ENCODE assay signal across 28 cellular contexts in genomic region chr10:51214207-51214896, GRCh38.
DNase-seq lines count a peak whose midpoint lies in the region; ATAC-seq and TF ChIP-seq lines count a peak whose summit lies in the region.
"Had no signal": no experiment of that assay in that cellular context is flagged by ENCODE, and none has a peak within 500 bp of the region (broad histone marks: within the 10 kb centered on the region; RNA-seq: fewer than 3 reads in every experiment).

No MANE protein-coding gene starts in this region.

- peaks cover 3% of the 10 kb centered on the region; the same call in 1 of the 2 replicates for H4K20me1 ChIP-seq in IMR-90 (ENCODE audit: insufficient read depth, low read length)

- H3K27ac Mint-ChIP-seq in endodermal cell (no peak overlapping the region), nephron (peak overlapping the region; percentile 15 to 82 (median 67))
- H3K27ac Mint-ChIP-seq: activated B cell treated with CpG ODN at 0.5 μM for 24 hours; activated CD4-positive, alpha-beta T cell treated with anti-CD3 and anti-CD28 coated beads, Interleukin-2, amount 10 ng/mL, durations not matched to agents 7 days and 5 days; activated naive CD8-positive, alpha-beta T cell; B cell; CD8-positive, alpha-beta T cell; natural killer cell treated with Interleukin-12 subunit alpha and Interleukin-12 subunit beta and Interleukin-15 and Interleukin-18, amount 100 ng/mL, for 72 hours; stimulated activated naive CD8-positive, alpha-beta T cell treated with anti-CD3 and anti-CD28 coated beads, Interleukin-15, amount 100 ng/mL, for 72 hours had no signal

- peak overlapping the region; percentile 42; the same call in 1 of the 2 replicates for H2BK20ac ChIP-seq in IMR-90 (ENCODE audit: low read depth, low read length)

- no peaks in the 10 kb centered on the region for H3K9me1 ChIP-seq in IMR-90 (ENCODE audit: insufficient read depth, low read length)

- H2AK5ac ChIP-seq in IMR-90 (ENCODE audit: low read depth, low read length), result no peak overlapping the region

- H3K9me3 ChIP-seq in IMR-90 (ENCODE audit: control insufficient read depth, insufficient read depth, low read length), result no peaks in the 10 kb centered on the region
- H3K9me3 ChIP-seq in endodermal cell (ENCODE audit: control insufficient read depth, low read length), result no peaks in the 10 kb centered on the region
- H3K9me3 ChIP-seq: mucosa of descending colon, pancreas, SK-N-SH, spleen, thoracic aorta had no signal

- H2BK5ac ChIP-seq in IMR-90 (ENCODE audit: low read depth, low read length, poor library complexity, severe bottlenecking), result no peak overlapping the region

- H3K4me3 ChIP-seq in IMR-90 (ENCODE audit: insufficient read depth, low read depth, low read length) (no peak overlapping the region), endodermal cell (ENCODE audit: low read length) (no peak overlapping the region)
- H3K4me3 ChIP-seq: GM12878, mucosa of descending colon, pancreas, spleen, thoracic aorta had no signal

- no peak overlapping the region for H3K18ac ChIP-seq in IMR-90 (ENCODE audit: low read depth, low read length)

- ATAC-seq in IMR-90 (ENCODE audit: low read depth), result no peak
- ATAC-seq in HG03135 (IDR thresholded peaks at IDR 0.05; ENCODE audit: unreplicated experiment), result no peak
- ATAC-seq: CD8-positive, alpha-beta T cell; GM12878; mucosa of descending colon; natural killer cell treated with Interleukin-12 subunit alpha and Interleukin-12 subunit beta and Interleukin-15 and Interleukin-18, amount 100 ng/mL, for 72 hours; pancreas; stimulated activated naive CD8-positive, alpha-beta T cell treated with anti-CD3 and anti-CD28 coated beads, Interleukin-15, amount 100 ng/mL, for 72 hours had no signal

- peak; percentile 58 for DNase-seq in DMS 273 (lab: John Stamatoyannopoulos, UW; ENCODE audit: unreplicated experiment)
- peak; percentile 30 for DNase-seq in IMR-90
- DNase-seq in endodermal cell, result no peak
- DNase-seq in NCI-H345 treated with DMSO at 0.1 percent for 48 hours (lab: John Stamatoyannopoulos, UW; ENCODE audit: unreplicated experiment), result no peak
- no peak for DNase-seq in CD1c-positive myeloid dendritic cell (ENCODE audit: extremely low spot score)
- DNase-seq: activated B cell treated with CpG ODN at 0.5 μM for 24 hours; activated CD4-positive, alpha-beta T cell treated with anti-CD3 and anti-CD28 coated beads, Interleukin-2, amount 10 ng/mL, durations not matched to agents 7 days and 5 days; activated effector memory CD4-positive, alpha-beta T cell treated with anti-CD3 and anti-CD28 coated beads, Interleukin-2, amount 50 U/mL, for 16 hours; activated T-cell treated with anti-CD3 and anti-CD28 coated beads, Interleukin-2, amount 50 U/mL, for 1 hour; anterior cingulate cortex; caudate nucleus; CD8-positive, alpha-beta T cell; mucosa of descending colon; NCI-H1436; OCI-M1; pancreas; SK-N-SH; spleen; stimulated activated naive CD8-positive, alpha-beta T cell treated with anti-CD3 and anti-CD28 coated beads, Interleukin-15, amount 100 ng/mL, for 72 hours had no signal

- dilution Hi-C loops in IMR-90 (cut with HindIII; ENCODE audit: low sequenced_read_pairs, unreplicated experiment), result no loop called here

- peaks cover 6% of the 10 kb centered on the region for H3K4me1 ChIP-seq in IMR-90 (ENCODE audit: control insufficient read depth, insufficient read depth, low read length)
- H3K4me1 ChIP-seq in endodermal cell (ENCODE audit: control insufficient read depth, insufficient read depth, low read length), result no peaks in the 10 kb centered on the region
- H3K4me1 ChIP-seq: pancreas, spleen had no signal

- H2BK15ac ChIP-seq in IMR-90 (ENCODE audit: low read depth, low read length), result peak overlapping the region; percentile 29; the same call in 1 of the 3 replicates

- no peaks in the 10 kb centered on the region for H3K9me3 Mint-ChIP-seq in endodermal cell
- peaks cover 4% of the 10 kb centered on the region for H3K9me3 Mint-ChIP-seq in nephron
- H3K9me3 Mint-ChIP-seq: activated B cell treated with CpG ODN at 0.5 μM for 24 hours; activated CD4-positive, alpha-beta T cell treated with anti-CD3 and anti-CD28 coated beads, Interleukin-2, amount 10 ng/mL, durations not matched to agents 7 days and 5 days; CD8-positive, alpha-beta T cell; natural killer cell treated with Interleukin-12 subunit alpha and Interleukin-12 subunit beta and Interleukin-15 and Interleukin-18, amount 100 ng/mL, for 72 hours; stimulated activated naive CD8-positive, alpha-beta T cell treated with anti-CD3 and anti-CD28 coated beads, Interleukin-15, amount 100 ng/mL, for 72 hours had no signal

- no TSS peak for BruUV-seq in IMR-90 (replicated peaks; lab: Mats Ljungman, UMichigan)

- H3K27me3 Mint-ChIP-seq in endodermal cell (ENCODE audit: insufficient read depth) (no peaks in the 10 kb centered on the region), nephron (ENCODE audit: low read depth) (no peaks in the 10 kb centered on the region)
- H3K27me3 Mint-ChIP-seq: activated B cell treated with CpG ODN at 0.5 μM for 24 hours; activated CD4-positive, alpha-beta T cell treated with anti-CD3 and anti-CD28 coated beads, Interleukin-2, amount 10 ng/mL, durations not matched to agents 7 days and 5 days; activated naive CD8-positive, alpha-beta T cell; B cell; stimulated activated naive CD8-positive, alpha-beta T cell treated with anti-CD3 and anti-CD28 coated beads, Interleukin-15, amount 100 ng/mL, for 72 hours had no signal

- POLR2A ChIA-PET in IMR-90 (lab: Charles Lee; ENCODE audit: unreplicated experiment), result interaction anchor here (0.5 kb wide), 1 partner anchor 1060 kb away, joined by 3 read pairs; no protein-coding TSS in a partner anchor

- H4K8ac ChIP-seq in IMR-90 (ENCODE audit: low read depth in 2 of 2, low read length in 2 of 2), result no peak overlapping the region

- H3K4me3 Mint-ChIP-seq in endodermal cell (no peak overlapping the region), nephron (peak overlapping the region in 2 of 3 experiments; percentile 2 to 28)
- H3K4me3 Mint-ChIP-seq: activated B cell treated with CpG ODN at 0.5 μM for 24 hours; activated CD4-positive, alpha-beta T cell treated with anti-CD3 and anti-CD28 coated beads, Interleukin-2, amount 10 ng/mL, durations not matched to agents 7 days and 5 days; activated naive CD8-positive, alpha-beta T cell; B cell; CD8-positive, alpha-beta T cell; natural killer cell treated with Interleukin-12 subunit alpha and Interleukin-12 subunit beta and Interleukin-15 and Interleukin-18, amount 100 ng/mL, for 72 hours; stimulated activated naive CD8-positive, alpha-beta T cell treated with anti-CD3 and anti-CD28 coated beads, Interleukin-15, amount 100 ng/mL, for 72 hours had no signal

- no peak overlapping the region for H3K4me2 ChIP-seq in IMR-90 (ENCODE audit: low read depth, low read length)
- H3K4me2 ChIP-seq: KMS-11, SK-N-SH had no signal

- H3K27me3 ChIP-seq in IMR-90 (ENCODE audit: control insufficient read depth, insufficient read depth, low read length), result no peaks in the 10 kb centered on the region
- H3K27me3 ChIP-seq in endodermal cell (ENCODE audit: control insufficient read depth, insufficient read depth, low read length, poor library complexity, severe bottlenecking), result no peaks in the 10 kb centered on the region
- H3K27me3 ChIP-seq: pancreas, spleen had no signal

- 0 out of 2 replicates have a peak overlapping the region, but pooled peaks have one; percentile 19 for H2BK120ac ChIP-seq in IMR-90 (ENCODE audit: low read depth, low read length)

- no peak overlapping the region for H2AK9ac ChIP-seq in IMR-90 (replicated peaks; ENCODE audit: low read depth, low read length, poor library complexity)

- no peak overlapping the region for H2AFZ ChIP-seq in IMR-90 (replicated peaks; ENCODE audit: low read length, poor library complexity)

- H3K79me1 ChIP-seq in IMR-90 (ENCODE audit: low read depth in 1 of 2, low read length in 2 of 2), result peaks cover 3 to 17% of the 10 kb centered on the region in 2 experiments; a peak in 3 of 4 replicates

- no peak for TF ChIP-seq RAD21 in IMR-90 (IDR thresholded peaks at IDR 0.05; ENCODE audit: low read length)

- intact Hi-C loops in IMR-90 (cut with micrococcal nuclease), result no loop called here

- no CpG with 5 or more reads among the region's 7 CpGs for WGBS in IMR-90 (ENCODE audit: extremely low coverage in 2 of 2, insufficient read length in 1 of 2), 2 experiments
- 73 to 87% methylated on average over 4 to 7 of the region's 7 CpGs for WGBS in endodermal cell (ENCODE audit: insufficient coverage in 1 of 2, insufficient read length in 1 of 2), 2 experiments

- no peak overlapping the region for H3K14ac ChIP-seq in IMR-90 (replicated peaks; ENCODE audit: low read depth, low read length)

- TF ChIP-seq CTCF in IMR-90 (conservative IDR thresholded peaks at IDR 0.05; ENCODE audit: low read depth, low read length) (no peak), endodermal cell (conservative IDR thresholded peaks at IDR 0.05) (no peak), nephron (IDR thresholded peaks at IDR 0.05; ENCODE audit: unreplicated experiment in 3 of 3) (no peak)

- no peak for TF ChIP-seq POLR2A in IMR-90 (IDR thresholded peaks at IDR 0.05; ENCODE audit: low read depth, low read length)

- no peak overlapping the region; the same call in 1 of the 2 replicates for H3K4ac ChIP-seq in IMR-90 (ENCODE audit: low read depth, low read length)

- CTCF ChIA-PET in IMR-90 (lab: Yijun Ruan, JAX), result interaction anchor here (0.8 kb wide), 1 partner anchor 8 kb away, joined by 3 read pairs; no protein-coding TSS in a partner anchor

- in situ Hi-C loops in IMR-90 (cut with MboI; ENCODE audit: low sequenced_read_pairs), result no loop called here

- no peak overlapping the region for H3K23ac ChIP-seq in IMR-90 (ENCODE audit: low read depth, low read length)

- no peak overlapping the region for H4K5ac ChIP-seq in IMR-90 (ENCODE audit: low read depth, low read length)

- H3K9ac ChIP-seq in IMR-90 (ENCODE audit: low read depth, low read length), result no peak overlapping the region
- no peak overlapping the region for H3K9ac ChIP-seq in endodermal cell (ENCODE audit: extremely low read depth, low read length, poor library complexity, severe bottlenecking)
- H3K9ac ChIP-seq: KMS-11, SK-N-SH had no signal

- H3K4me1 Mint-ChIP-seq in endodermal cell, result peaks cover 4% of the 10 kb centered on the region
- peaks cover 21% of the 10 kb centered on the region for H3K4me1 Mint-ChIP-seq in nephron
- H3K4me1 Mint-ChIP-seq: activated B cell treated with CpG ODN at 0.5 μM for 24 hours; activated CD4-positive, alpha-beta T cell treated with anti-CD3 and anti-CD28 coated beads, Interleukin-2, amount 10 ng/mL, durations not matched to agents 7 days and 5 days; B cell; stimulated activated naive CD8-positive, alpha-beta T cell treated with anti-CD3 and anti-CD28 coated beads, Interleukin-15, amount 100 ng/mL, for 72 hours had no signal

- no peak overlapping the region for H3K27ac ChIP-seq in IMR-90 (ENCODE audit: insufficient read depth, low read length)
- H3K27ac ChIP-seq in endodermal cell (ENCODE audit: low read depth, low read length), result peak overlapping the region; percentile 9
- H3K27ac ChIP-seq: HL-60, KMS-11, pancreas had no signal

- H3K36me3 ChIP-seq in IMR-90 (ENCODE audit: control insufficient read depth, insufficient read depth, low read length), result no peaks in the 10 kb centered on the region
- no peaks in the 10 kb centered on the region for H3K36me3 ChIP-seq in endodermal cell (ENCODE audit: control insufficient read depth, insufficient read depth, low read length)
- H3K36me3 ChIP-seq: pancreas, spleen, thoracic aorta had no signal

- no peak overlapping the region for H3K56ac ChIP-seq in IMR-90 (ENCODE audit: extremely low read depth, insufficient read depth, low read length)

- H4K91ac ChIP-seq in IMR-90 (ENCODE audit: insufficient read depth, low read depth, low read length), result no peak overlapping the region

- H3K36me3 Mint-ChIP-seq in endodermal cell (ENCODE audit: low read depth) (no peaks in the 10 kb centered on the region), nephron (ENCODE audit: low read depth) (no peaks in the 10 kb centered on the region)
- H3K36me3 Mint-ChIP-seq: activated naive CD8-positive, alpha-beta T cell; CD8-positive, alpha-beta T cell had no signal

Comparison
In these comparisons a context has a peak if more than half of its experiments do, and no peak if none do; other contexts are left out.
1. DNase-seq: peak in DMS 273 (single experiment) and IMR-90 (single experiment); none in endodermal cell (single experiment), NCI-H345 treated with DMSO at 0.1 percent for 48 hours (single experiment) and CD1c-positive myeloid dendritic cell (single experiment).